Comparison of ENCODE assay signal across 1 cellular context in genomic region chr20:47360489-47361267, GRCh38.
A peak's percentile ranks its signal among the peaks of the same experiment; 100 is the strongest.
TF ChIP-seq lines count a peak whose summit lies in the region.

No MANE protein-coding gene starts in this region.

TF ChIP-seq in HepG2, 621 proteins besides CTCF, POLR2A, EP300 and RAD21 (continued from another document):
- no peak for TF ChIP-seq ZNF646 (CRISPR knock-in tag; IDR thresholded peaks at IDR 0.05)
- TF ChIP-seq HOXD1 (CRISPR knock-in tag; IDR thresholded peaks at IDR 0.05), result no peak; the same call in 1 of the 2 replicates
- peak; percentile 89 for TF ChIP-seq KDM2A (CRISPR knock-in tag; IDR thresholded peaks at IDR 0.05; ENCODE audit: borderline replicate concordance, low read depth)
- TF ChIP-seq ZNF605 (CRISPR knock-in tag; IDR thresholded peaks at IDR 0.05), result no peak
- no peak for TF ChIP-seq SNRNP70 (IDR thresholded peaks at IDR 0.05; ENCODE audit: low read depth, low read length)
- peak; percentile 85 for TF ChIP-seq MYC (CRISPR knock-in tag; IDR thresholded peaks at IDR 0.05; ENCODE audit: borderline replicate concordance)
- TF ChIP-seq MYNN (CRISPR knock-in tag; IDR thresholded peaks at IDR 0.05; ENCODE audit: low read depth), result 0 out of 2 replicates have a peak, but pooled peaks have one; percentile 54
